16 cellular contexts compared by ENCODE assay signal in the genomic region with DNA sequence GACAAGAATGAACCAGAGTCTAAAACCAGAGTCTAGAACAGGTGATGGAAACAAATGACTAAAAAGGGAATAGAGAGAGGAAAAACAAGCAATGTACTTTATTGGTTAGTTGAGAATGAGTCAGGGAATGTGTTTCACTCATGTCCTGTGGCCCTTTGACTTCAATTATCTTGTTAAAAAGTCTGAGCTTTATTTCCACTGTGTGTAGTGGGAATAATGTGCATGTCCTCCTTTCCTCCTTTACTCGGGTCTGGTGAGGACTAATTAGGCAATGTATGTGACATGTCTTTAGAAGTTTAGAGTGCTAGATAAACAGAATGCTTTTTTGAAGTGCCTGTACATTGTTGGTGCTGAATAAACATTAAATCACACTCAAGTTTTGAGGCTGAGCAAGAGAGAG. TPM values are rescaled to one million over a fixed set of nuclear protein-coding genes. Genes with fewer than 3 reads are reported as not detected.
A peak's percentile ranks its signal among the peaks of the same experiment; 100 is the strongest.
DNase-seq lines count a peak whose midpoint lies in the region; ATAC-seq and TF ChIP-seq lines count a peak whose summit lies in the region.
"Had no signal": no experiment of that assay in that cellular context is flagged by ENCODE, and none has a peak within 500 bp of the region (broad histone marks: within the 10 kb centered on the region; RNA-seq: fewer than 3 reads in every experiment).

No MANE protein-coding gene starts in this region.

- peaks cover 4% of the 10 kb centered on the region for H3K79me2 ChIP-seq in neural progenitor cell (ENCODE audit: low read depth)

- peaks cover 5% of the 10 kb centered on the region for H3K9me3 Mint-ChIP-seq in neural progenitor cell

- H3K27ac Mint-ChIP-seq in neural progenitor cell, result peak overlapping the region; percentile 85
- H3K27ac Mint-ChIP-seq: activated CD8-positive, alpha-beta T cell treated with anti-CD3 and anti-CD28 coated beads for 36 hours; activated T-helper 1 cell treated with anti-CD3 and anti-CD28 coated beads, Interleukin-12 subunit alpha, Interleukin-12 subunit beta, Interleukin-2, Interleukin-4 antibody, amounts not matched to agents 30 ng/mL and 10 ng/mL and 1 ng/mL, durations not matched to agents 14 hours and 24 hours and 36 hours had no signal

- H3K4me1 Mint-ChIP-seq in neural progenitor cell, result peaks cover 26% of the 10 kb centered on the region

- H3K36me3 ChIP-seq in HUES64 (ENCODE audit: insufficient read depth, low read length) (no peaks in the 10 kb centered on the region), ectodermal cell (ENCODE audit: control insufficient read depth, insufficient read depth, low read length) (no peaks in the 10 kb centered on the region), neural progenitor cell (peaks cover 6% of the 10 kb centered on the region)
- H3K36me3 ChIP-seq: heart left ventricle, pancreas had no signal

- peaks cover 24% of the 10 kb centered on the region for H3F3A ChIP-seq in neural progenitor cell (ENCODE audit: low read depth)

- H3K27ac ChIP-seq in HUES64 (ENCODE audit: low read depth, low read length) (peak overlapping the region; percentile 23; the same call in 1 of the 2 replicates), ectodermal cell (ENCODE audit: insufficient read depth, low read depth, low read length, poor library complexity, severe bottlenecking) (peak overlapping the region; percentile 57), neural progenitor cell (peak overlapping the region; percentile 93)
- H3K27ac ChIP-seq: pancreas had no signal

- no peak overlapping the region for H3K4me3 Mint-ChIP-seq in neural progenitor cell
- H3K4me3 Mint-ChIP-seq: activated CD8-positive, alpha-beta T cell treated with anti-CD3 and anti-CD28 coated beads for 36 hours; activated T-helper 1 cell treated with anti-CD3 and anti-CD28 coated beads, Interleukin-12 subunit alpha, Interleukin-12 subunit beta, Interleukin-2, Interleukin-4 antibody, amounts not matched to agents 30 ng/mL and 10 ng/mL and 1 ng/mL, durations not matched to agents 14 hours and 24 hours and 36 hours had no signal

- no peaks in the 10 kb centered on the region for H3K27me3 ChIP-seq in HUES64 (ENCODE audit: insufficient read depth, low read length)
- H3K27me3 ChIP-seq in ectodermal cell (ENCODE audit: control insufficient read depth, insufficient read depth, low read length, poor library complexity, severe bottlenecking), result no peaks in the 10 kb centered on the region
- H3K27me3 ChIP-seq in neural progenitor cell, result no peaks in the 10 kb centered on the region
- H3K27me3 ChIP-seq: heart left ventricle, pancreas had no signal

- ATAC-seq in HG03442 (IDR thresholded peaks at IDR 0.05; ENCODE audit: unreplicated experiment) (no peak), GM21723 (IDR thresholded peaks at IDR 0.05; ENCODE audit: unreplicated experiment) (no peak)
- ATAC-seq: activated CD8-positive, alpha-beta T cell treated with anti-CD3 and anti-CD28 coated beads for 36 hours; esophagus mucosa; heart left ventricle; K562 had no signal

- H3K4me3 ChIP-seq in HUES64 (ENCODE audit: low read length), result no peak overlapping the region
- H3K4me3 ChIP-seq in ectodermal cell (ENCODE audit: insufficient read depth, low read depth, low read length), result no peak overlapping the region
- peak overlapping the region; percentile 23 for H3K4me3 ChIP-seq in neural progenitor cell
- H3K4me3 ChIP-seq: heart left ventricle, K562, pancreas had no signal

- no peaks in the 10 kb centered on the region for H3K9me3 ChIP-seq in HUES64 (ENCODE audit: insufficient read depth, low read depth, low read length)
- no peaks in the 10 kb centered on the region for H3K9me3 ChIP-seq in ectodermal cell (ENCODE audit: control insufficient read depth, low read length)
- H3K9me3 ChIP-seq in neural progenitor cell (ENCODE audit: low read depth), result no peaks in the 10 kb centered on the region
- H3K9me3 ChIP-seq: pancreas had no signal

- H3K4me2 ChIP-seq in neural progenitor cell, result peak overlapping the region; percentile 46

- DNase-seq in DMS153 (lab: John Stamatoyannopoulos, UW) (peak; percentile 70), neural progenitor cell (ENCODE audit: low spot score) (no peak)
- no peak for DNase-seq in effector CD4-positive, alpha-beta T cell
- no peak for DNase-seq in activated effector memory CD4-positive, alpha-beta T cell treated with anti-CD3 and anti-CD28 coated beads, Interleukin-2, amount 50 U/mL, for 16 hours
- DNase-seq: activated CD8-positive, alpha-beta T cell treated with anti-CD3 and anti-CD28 coated beads for 36 hours; heart left ventricle; pancreas; stimulated activated naive CD4-positive, alpha-beta T cell; SW 1271 had no signal

- H3K9ac ChIP-seq in HUES64 (ENCODE audit: low read depth, low read length) (no peak overlapping the region; the same call in 1 of the 2 replicates), neural progenitor cell (no peak overlapping the region)

- TF ChIP-seq CTCF in neural progenitor cell (IDR thresholded peaks at IDR 0.05), result no peak

- no peaks in the 10 kb centered on the region for H4K20me1 ChIP-seq in neural progenitor cell (ENCODE audit: low read depth)

- H3K27me3 Mint-ChIP-seq in neural progenitor cell (ENCODE audit: insufficient read depth, low read depth), result no peaks in the 10 kb centered on the region
- H3K27me3 Mint-ChIP-seq: activated CD8-positive, alpha-beta T cell treated with anti-CD3 and anti-CD28 coated beads for 36 hours had no signal

- peaks cover 14% of the 10 kb centered on the region for H3K36me3 Mint-ChIP-seq in neural progenitor cell

- peaks cover 20% of the 10 kb centered on the region; the same call in 1 of the 2 replicates for H3K4me1 ChIP-seq in HUES64 (ENCODE audit: insufficient read depth, low read length)
- H3K4me1 ChIP-seq in ectodermal cell (ENCODE audit: control insufficient read depth, insufficient read depth, low read length), result peaks cover 4% of the 10 kb centered on the region
- H3K4me1 ChIP-seq in neural progenitor cell, result peaks cover 28% of the 10 kb centered on the region
- H3K4me1 ChIP-seq: heart left ventricle, pancreas had no signal

- 57% methylated on average over 1 of the region's 1 CpG for whole genome bisulfite sequencing in HUES64
- WGBS in ectodermal cell, 2 experiments, result 25 to 75% methylated on average over 1 of the region's 1 CpG

- no peak overlapping the region for H2AFZ ChIP-seq in neural progenitor cell (replicated peaks)

RNA-seq across cellular contexts. Expression of a gene that starts 21.3 kb away (rescaled TPM):
- polyA plus RNA-seq in HUES64 (2013, experiment 1 of 2), result 4.2 TPM
- 7.5 TPM for polyA plus RNA-seq in HUES64 (2013, experiment 2 of 2)
- 23.7 TPM for polyA plus RNA-seq in ectodermal cell (2013, experiment 1 of 4)
- 26.3 TPM for polyA plus RNA-seq in ectodermal cell (2013, experiment 2 of 4)
- polyA plus RNA-seq in ectodermal cell (2013, experiment 3 of 4), result 27.3 TPM
- polyA plus RNA-seq in ectodermal cell (2013, experiment 4 of 4), result 30.3 TPM
- 13.3 and 18.0 TPM in 2 replicates for total RNA-seq in neural progenitor cell (ENCODE audit: low replicate concordance)
- total RNA-seq: activated CD8-positive, alpha-beta T cell treated with anti-CD3 and anti-CD28 coated beads for 36 hours; activated T-helper 1 cell treated with anti-CD3 and anti-CD28 coated beads, Interleukin-12 subunit alpha, Interleukin-12 subunit beta, Interleukin-2, Interleukin-4 antibody, amounts not matched to agents 30 ng/mL and 10 ng/mL and 1 ng/mL, durations not matched to agents 14 hours and 24 hours and 36 hours had no signal

Comparison
In these comparisons a context has a peak if more than half of its experiments do, and no peak if none do; other contexts are left out.
1. H3K27ac ChIP-seq: peak in every context shown above with its lines; median percentile 93 in neural progenitor cell; 57 in ectodermal cell; 23 in HUES64.